Comparison of ENCODE assay signal across 9 cellular contexts in genomic region chr7:5296627-5297226, GRCh38. TPM values are rescaled to one million over a fixed set of nuclear protein-coding genes. Genes with fewer than 3 reads are reported as not detected.
DNase-seq lines count a peak whose midpoint lies in the region; ATAC-seq, FAIRE-seq and TF ChIP-seq lines count a peak whose summit lies in the region.
"Had no signal": no experiment of that assay in that cellular context is flagged by ENCODE, and none has a peak within 500 bp of the region (broad histone marks: within the 10 kb centered on the region; RNA-seq: fewer than 3 reads in every experiment).

No MANE protein-coding gene starts in this region.

- H2BK20ac ChIP-seq in H1 (ENCODE audit: low read length) = no peak overlapping the region

- intact Hi-C loops in activated CD4-positive, alpha-beta T cell treated with anti-CD3 and anti-CD28 coated beads for 36 hours (cut with DNase I, micrococcal nuclease) = loop anchor here in 1 of 2 experiments (1.0 kb wide), 1 partner anchor 106 kb away; the partner anchor contains the start of gene WIPI2

- no peak for TF ChIP-seq POLR2A in H1 (IDR thresholded peaks at IDR 0.05; ENCODE audit: control extremely low read depth in 1 of 2, low read depth in 2 of 2, low read length in 2 of 2)

- peaks cover 8% of the 10 kb centered on the region for H3K27me3 Mint-ChIP-seq in activated CD4-positive, alpha-beta T cell treated with anti-CD3 and anti-CD28 coated beads for 36 hours

- WGBS in H1 (ENCODE audit: extremely low coverage in 1 of 2, insufficient coverage in 1 of 2, insufficient read length in 1 of 2, insufficient replicate concordance in 2 of 2, low coverage in 1 of 2, low lambda C conversion rate in 2 of 2, missing lambda C conversion rate in 1 of 2), 2 experiments = 12% methylated on average over 19 of the region's 47 CpGs; no CpG with 5 or more reads in 1 of the 2 experiments

- H3K4me3 ChIP-seq in H1 (ENCODE audit: extremely low read depth in 1 of 4, insufficient read depth in 2 of 4, low read depth in 3 of 4, low read length in 4 of 4) = peak overlapping the region in 2 of 4 experiments; percentile 41 to 77; a peak in 4 of 8 replicates

- H3K4me1 Mint-ChIP-seq in activated CD4-positive, alpha-beta T cell treated with anti-CD3 and anti-CD28 coated beads for 36 hours = peaks cover 11% of the 10 kb centered on the region

- H2AFZ ChIP-seq in H1 (ENCODE audit: low read length) = peak overlapping the region; percentile 87; the same call in 1 of the 2 replicates

- no peaks in the 10 kb centered on the region for H3K79me2 ChIP-seq in H1 (ENCODE audit: control insufficient read depth in 1 of 2, insufficient read depth in 2 of 2, low read length in 2 of 2)

- H3K4me1 ChIP-seq in H1 (replicated peaks in 1 of 4; ENCODE audit: control insufficient read depth in 3 of 4, insufficient read depth in 4 of 4, low read length in 3 of 4) = peaks cover 0 to 13% (median 3%) of the 10 kb centered on the region in 4 experiments; a peak in 3 of 7 replicates

- H3K4me2 ChIP-seq in H1 (ENCODE audit: insufficient read depth in 1 of 2, low read depth in 2 of 2, low read length in 2 of 2) = peak overlapping the region; percentile 69 to 72

- DNase-seq in NCI-H187 (lab: John Stamatoyannopoulos, UW) (peak; percentile 42 to 46), NCI-H187 treated with DMSO at 0.1 percent for 48 hours (lab: John Stamatoyannopoulos, UW) (no peak), H1 (ENCODE audit: low read depth in 1 of 2, low spot score in 2 of 2) (peak; percentile 72 to 95), HuH-7 (ENCODE audit: low spot score) (no peak), NCI-H2227 treated with DMSO at 0.1 percent for 48 hours (lab: John Stamatoyannopoulos, UW) (no peak), HK-2 (ENCODE audit: unreplicated experiment) (no peak)
- DNase-seq in activated CD4-positive, alpha-beta T cell treated with anti-CD3 and anti-CD28 coated beads for 36 hours = peak; percentile 87
- DNase-seq in stimulated activated CD4-positive, alpha-beta T cell treated with anti-CD3 and anti-CD28 coated beads, Interleukin-4, amount 100 ng/mL, for 48 hours (ENCODE audit: low read depth in 2 of 2) = peak; percentile 49 to 71

- H3K27ac ChIP-seq in H1 (ENCODE audit: low read depth, low read length) = no peak overlapping the region
- H3K27ac ChIP-seq: skin epidermis had no signal

- no peak overlapping the region; the same call in 1 of the 2 replicates for H2BK15ac ChIP-seq in H1 (ENCODE audit: low read length)

- no peak overlapping the region for H2AK5ac ChIP-seq in H1 (ENCODE audit: low read depth, low read length)

- H3K36me3 Mint-ChIP-seq in activated CD4-positive, alpha-beta T cell treated with anti-CD3 and anti-CD28 coated beads for 36 hours (ENCODE audit: low read depth) = peaks cover 3% of the 10 kb centered on the region

- no peak overlapping the region for H3K27ac Mint-ChIP-seq in activated CD4-positive, alpha-beta T cell treated with anti-CD3 and anti-CD28 coated beads for 36 hours

- peak; percentile 92 for ATAC-seq in activated CD4-positive, alpha-beta T cell treated with anti-CD3 and anti-CD28 coated beads for 36 hours

- no peak overlapping the region for H4K91ac ChIP-seq in H1 (replicated peaks; ENCODE audit: insufficient read length, low read length)

- peak overlapping the region; percentile 72 for H3K4me3 Mint-ChIP-seq in activated CD4-positive, alpha-beta T cell treated with anti-CD3 and anti-CD28 coated beads for 36 hours

- FAIRE-seq in H1 (lab: Jason Lieb, UNC) = no peak

- H4K8ac ChIP-seq in H1 (ENCODE audit: extremely low read depth, insufficient read depth, low read length) = 0 out of 2 replicates have a peak overlapping the region, but pooled peaks have one; percentile 4

- peak overlapping the region; percentile 16 for H4K5ac ChIP-seq in H1 (ENCODE audit: insufficient read length, low read depth, low read length)

- POLR2A ChIA-PET in activated CD4-positive, alpha-beta T cell treated with anti-CD3 and anti-CD28 coated beads for 36 hours (lab: Charles Lee) = no interaction called here
- POLR2A ChIA-PET in H1 (lab: Charles Lee; ENCODE audit: partially characterized antibody) = interaction anchor here (0.7 to 2.0 kb wide), 2 partner anchors 11 to 107 kb away, joined by 3 to 10 read pairs; partner anchors contain the start of gene WIPI2

- H3K18ac ChIP-seq in H1 (ENCODE audit: extremely low read depth, low read length) = no peak overlapping the region

- TF ChIP-seq RAD21 in H1 (IDR thresholded peaks at IDR 0.05 in 1 of 2, conservative IDR thresholded peaks at IDR 0.05 in 1 of 2; ENCODE audit: low read depth in 2 of 2, low read length in 2 of 2) = no peak

- peaks cover 10% of the 10 kb centered on the region for H3K9me3 Mint-ChIP-seq in activated CD4-positive, alpha-beta T cell treated with anti-CD3 and anti-CD28 coated beads for 36 hours (ENCODE audit: low read depth)

- no peaks in the 10 kb centered on the region for H3K9me3 ChIP-seq in H1 (ENCODE audit: insufficient read depth in 2 of 2, low read depth in 1 of 2, low read length in 1 of 2)

- no peak overlapping the region for H2BK5ac ChIP-seq in H1 (ENCODE audit: low read depth, low read length)

- no peak for TF ChIP-seq CTCF in H1 (IDR thresholded peaks at IDR 0.05; ENCODE audit: control extremely low read depth in 1 of 3, insufficient read depth in 1 of 3, low read depth in 1 of 3, low read length in 3 of 3)

- H3K36me3 ChIP-seq in H1 (ENCODE audit: control insufficient read depth in 2 of 4, insufficient read depth in 4 of 4, low read length in 3 of 4) = no peaks in the 10 kb centered on the region

- peaks cover 0 to 12% (median 5%) of the 10 kb centered on the region in 4 experiments; a peak in 2 of 7 replicates for H3K27me3 ChIP-seq in H1 (replicated peaks in 1 of 4; ENCODE audit: control insufficient read depth in 3 of 4, extremely low read depth in 1 of 4, insufficient read depth in 3 of 4, low read length in 3 of 4)

- H3K9ac ChIP-seq in H1 (replicated peaks in 1 of 4; ENCODE audit: extremely low read depth in 1 of 4, low read depth in 3 of 4, low read length in 3 of 4) = no peak overlapping the region

- H3K23me2 ChIP-seq in H1 (ENCODE audit: low read depth, low read length) = peaks cover 8% of the 10 kb centered on the region; the same call in 1 of the 2 replicates

- CTCF ChIA-PET in activated CD4-positive, alpha-beta T cell treated with anti-CD3 and anti-CD28 coated beads for 36 hours (lab: Charles Lee) = interaction anchor here (1.2 kb wide), 1 partner anchor 57 kb away, joined by 3 read pairs; no protein-coding TSS in a partner anchor
- CTCF ChIA-PET in H1 (lab: Charles Lee; ENCODE audit: partially characterized antibody) = interaction anchor here (1.5 to 2.8 kb wide), 3 partner anchors 12 to 56 kb away, joined by 3 to 12 read pairs (median 11); no protein-coding TSS in a partner anchor

- no peak overlapping the region for H3K4ac ChIP-seq in H1 (replicated peaks; ENCODE audit: insufficient read length, low read depth, low read length)

- H3K56ac ChIP-seq in H1 (replicated peaks; ENCODE audit: insufficient read length, low read depth, low read length) = no peak overlapping the region

- TF ChIP-seq EP300 in H1 (IDR thresholded peaks at IDR 0.05; ENCODE audit: borderline replicate concordance in 1 of 2, low read depth in 2 of 2, low read length in 2 of 2) = no peak

- H3K23ac ChIP-seq in H1 (ENCODE audit: insufficient read length) = no peak overlapping the region

- no peak overlapping the region for H2BK12ac ChIP-seq in H1 (ENCODE audit: low read depth, low read length)

- no peaks in the 10 kb centered on the region for H4K20me1 ChIP-seq in H1 (replicated peaks in 1 of 2; ENCODE audit: control insufficient read depth in 1 of 2, insufficient read depth in 2 of 2, low read length in 2 of 2)

- H3K14ac ChIP-seq in H1 (ENCODE audit: insufficient read length) = no peak overlapping the region

- no peaks in the 10 kb centered on the region for H3K79me1 ChIP-seq in H1 (ENCODE audit: low read depth, low read length)

- no peak overlapping the region for H2BK120ac ChIP-seq in H1 (replicated peaks; ENCODE audit: low read depth, low read length)

TF ChIP-seq in H1, 55 proteins besides CTCF, POLR2A, EP300 and RAD21:
- TF ChIP-seq NANOG (IDR thresholded peaks at IDR 0.05; ENCODE audit: insufficient read depth, low read depth, low read length, poor library complexity, severe bottlenecking) (no peak), MAX (IDR thresholded peaks at IDR 0.05) (peak; percentile 92), CREB1 (IDR thresholded peaks at IDR 0.05) (0 out of 2 replicates have a peak, but pooled peaks have one; percentile 8), MAFK (IDR thresholded peaks at IDR 0.05; ENCODE audit: low read depth, low read length) (no peak), CBX5 (IDR thresholded peaks at IDR 0.05; ENCODE audit: low read depth, low read length) (no peak), HDAC2 (IDR thresholded peaks at IDR 0.05; ENCODE audit: borderline replicate concordance in 1 of 2, low read depth in 2 of 2, low read length in 2 of 2) (no peak), PHF8 (conservative IDR thresholded peaks at IDR 0.05; ENCODE audit: low read depth, low read length) (no peak), SIX5 (IDR thresholded peaks at IDR 0.05; ENCODE audit: low read depth, low read length) (no peak)
- TF ChIP-seq, protein P1, sequence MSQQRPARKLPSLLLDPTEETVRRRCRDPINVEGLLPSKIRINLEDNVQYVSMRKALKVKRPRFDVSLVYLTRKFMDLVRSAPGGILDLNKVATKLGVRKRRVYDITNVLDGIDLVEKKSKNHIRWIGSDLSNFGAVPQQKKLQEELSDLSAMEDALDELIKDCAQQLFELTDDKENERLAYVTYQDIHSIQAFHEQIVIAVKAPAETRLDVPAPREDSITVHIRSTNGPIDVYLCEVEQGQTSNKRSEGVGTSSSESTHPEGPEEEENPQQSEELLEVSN (IDR thresholded peaks at IDR 0.05) = peak; percentile 88

RNA-seq across cellular contexts. Expression of gene SLC29A4, which starts 14.0 kb away (rescaled TPM):
- total RNA-seq in activated CD4-positive, alpha-beta T cell treated with anti-CD3 and anti-CD28 coated beads for 36 hours = 1 to 10 TPM; 1.0 to 1.7 TPM
- total RNA-seq in H1 (2021; fragmentation: NEBNext Ultra II Directional; extraction: Animal tissue kit (Norgen Biotek cat#: 25700)) = 6.9 and 8.5 TPM in 2 replicates
- 15.1 and 20.2 TPM in 2 replicates for polyA plus RNA-seq in H1 (2011; rRNA removed)
- polyA plus RNA-seq in H1 (2011; cell fraction: cytosol; rRNA removed) = 9.7 TPM
- polyA plus RNA-seq in H1 (2011; cell fraction: nucleus; rRNA removed) = 24.3 TPM
- polyA plus RNA-seq in H1 (2012, experiment 1 of 2) = 6.1 to 13.9 TPM (median 11.1 TPM) in 4 replicates
- polyA plus RNA-seq in H1 (2012, experiment 2 of 2) = 7.8 TPM
- polyA plus RNA-seq in H1 (2013, experiment 1 of 2) = 8.0 TPM
- 8.1 TPM for polyA plus RNA-seq in H1 (2013, experiment 2 of 2)
- polyA minus RNA-seq in H1 (2011; rRNA and poly(A)+ RNA removed) = 13.6 and 20.2 TPM in 2 replicates
- polyA minus RNA-seq in H1 (2011; cell fraction: cytosol; rRNA and poly(A)+ RNA removed) = 5.2 TPM
- 8.6 TPM for polyA minus RNA-seq in H1 (2011; cell fraction: nucleus; rRNA and poly(A)+ RNA removed)

Comparison
In these comparisons a context has a peak if more than half of its experiments do, and no peak if none do; other contexts are left out.
1. DNase-seq: peak in NCI-H187 (2 of 2), activated CD4-positive, alpha-beta T cell treated with anti-CD3 and anti-CD28 coated beads for 36 hours (single experiment), H1 (2 of 2) and stimulated activated CD4-positive, alpha-beta T cell treated with anti-CD3 and anti-CD28 coated beads, Interleukin-4, amount 100 ng/mL, for 48 hours (2 of 2); none in NCI-H187 treated with DMSO at 0.1 percent for 48 hours (single experiment), HuH-7 (single experiment), NCI-H2227 treated with DMSO at 0.1 percent for 48 hours (single experiment) and HK-2 (single experiment).